Comparison of ENCODE assay signal across 8 cellular contexts in the genomic region with DNA sequence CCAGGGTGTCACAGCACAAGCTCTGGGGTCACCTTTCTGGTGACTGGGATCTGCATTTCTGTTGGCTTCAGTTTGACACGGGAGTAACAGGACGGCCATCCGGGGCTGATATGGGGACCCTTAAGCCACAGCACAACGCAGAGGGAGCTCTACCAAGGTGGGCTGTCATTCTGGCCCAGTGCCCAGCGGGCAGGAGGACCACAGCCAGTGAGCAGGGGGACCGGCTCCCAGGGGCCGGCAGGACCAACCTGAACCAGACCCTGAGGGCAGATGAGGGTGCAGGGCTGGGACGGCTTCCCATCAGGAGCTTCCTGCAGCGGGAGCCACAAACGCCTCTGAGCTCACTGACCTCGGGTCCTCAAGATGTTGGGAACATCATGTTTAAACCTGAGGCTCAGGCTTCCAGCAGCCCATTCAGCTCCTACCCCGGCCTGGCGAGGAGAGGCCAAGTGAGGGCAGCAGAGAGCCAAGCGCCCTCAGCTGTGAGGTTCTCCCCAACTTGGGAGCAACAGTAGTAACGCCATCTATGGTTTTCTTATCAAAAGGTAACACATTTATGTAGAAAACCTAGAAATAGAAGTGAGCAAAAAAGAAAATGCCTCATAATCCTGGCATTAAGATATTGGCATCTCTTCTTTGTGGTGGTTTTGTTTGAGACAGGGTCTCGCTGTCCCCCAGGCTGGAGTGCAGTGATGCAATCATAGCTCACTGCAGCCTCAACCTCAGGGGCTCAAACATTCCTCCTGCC. TPM values are rescaled to one million over a fixed set of nuclear protein-coding genes. Genes with fewer than 3 reads are reported as not detected.
A peak's percentile ranks its signal among the peaks of the same experiment; 100 is the strongest.
DNase-seq lines count a peak whose midpoint lies in the region; ATAC-seq, FAIRE-seq and TF ChIP-seq lines count a peak whose summit lies in the region.

No MANE protein-coding gene starts in this region.

- POLR2A ChIA-PET in Caco-2 (lab: Charles Lee) (no interaction called here), GM12878 (lab: Charles Lee) (interaction anchor here (0.8 to 1.7 kb wide), 5 partner anchors 11 to 40 kb away, joined by 3 to 7 read pairs (median 3); no protein-coding TSS in a partner anchor)

- H3K27me3 ChIP-seq in Caco-2 (replicated peaks; ENCODE audit: control insufficient read depth, insufficient read depth, low read length) = no peaks in the 10 kb centered on the region
- no peaks in the 10 kb centered on the region for H3K27me3 ChIP-seq in GM12878 (replicated peaks in 1 of 2; ENCODE audit: control insufficient read depth in 2 of 2, insufficient read depth in 2 of 2, low read length in 1 of 2)
- peaks cover 0 to 25% (median 7%) of the 10 kb centered on the region in 3 donors for H3K27me3 ChIP-seq in sigmoid colon

- no peaks in the 10 kb centered on the region for H3K79me2 ChIP-seq in GM12878 (ENCODE audit: control insufficient read depth, insufficient read depth, low read length)

- DNase-seq in Caco-2 (peak; percentile 52 to 60), HK-2 (ENCODE audit: unreplicated experiment) (peak; percentile 46), T-helper 17 cell (peak in 1 of 3 donors; percentile 50), GM12878 (ENCODE audit: low read depth, low spot score) (no peak), kidney tubule cell (ENCODE audit: low spot score) (peak; percentile 46), sigmoid colon (no peak)
- DNase-seq in stimulated activated naive CD4-positive, alpha-beta T cell treated with Interleukin-2 at 50 U/mL for 16 hours (lab: John Stamatoyannopoulos, UW) = peak; percentile 34
- no peak for DNase-seq in central memory CD4-positive, alpha-beta T cell

- TF ChIP-seq RAD21 in GM12878 (IDR thresholded peaks at IDR 0.05; ENCODE audit: insufficient read depth, low read depth, low read length) = peak; percentile 77

- no peaks in the 10 kb centered on the region for H3K4me1 ChIP-seq in Caco-2
- no peaks in the 10 kb centered on the region for H3K4me1 ChIP-seq in GM12878 (ENCODE audit: control insufficient read depth, insufficient read depth, low read length)
- H3K4me1 ChIP-seq in sigmoid colon = no peaks in the 10 kb centered on the region

- H3K4me1 Mint-ChIP-seq in Caco-2 (ENCODE audit: low read depth, unreplicated experiment) (no peaks in the 10 kb centered on the region), T-helper 17 cell (peaks cover 3% of the 10 kb centered on the region)

- no peaks in the 10 kb centered on the region for H3K9me3 Mint-ChIP-seq in Caco-2 (ENCODE audit: unreplicated experiment)

- CTCF ChIA-PET in Caco-2 (lab: Charles Lee) = interaction anchor here (1.0 to 2.2 kb wide), 4 partner anchors 11 to 88 kb away, joined by 3 to 11 read pairs (median 4); partner anchors contain the start of gene TMEM201
- CTCF ChIA-PET in GM12878 (lab: Yijun Ruan, JAX) = interaction anchor here (0.6 to 5.3 kb wide), 35 partner anchors 8 to 854 kb away, joined by 3 to 42 read pairs (median 4); partner anchors contain the start of genes LZIC, NMNAT1 and TMEM201

- no peak for TF ChIP-seq EP300 in GM12878 (IDR thresholded peaks at IDR 0.05; ENCODE audit: borderline replicate concordance in 1 of 2, control insufficient read depth in 1 of 2, low read depth in 2 of 2, low read length in 2 of 2)
- TF ChIP-seq EP300 in sigmoid colon (IDR thresholded peaks at IDR 0.05) = no peak

- SMC1A ChIA-PET in GM12878 (lab: Charles Lee; ENCODE audit: uncharacterized antibody, unreplicated experiment) = interaction anchor here (0.8 to 3.7 kb wide), 14 partner anchors 12 to 303 kb away, joined by 3 to 45 read pairs (median 4); no protein-coding TSS in a partner anchor

- no peak overlapping the region for H2AFZ ChIP-seq in GM12878 (ENCODE audit: control insufficient read depth, low read depth, low read length)

- TF ChIP-seq CTCF in Caco-2 (IDR thresholded peaks at IDR 0.05; ENCODE audit: insufficient read depth in 1 of 2, low read depth in 1 of 2, low read length in 1 of 2, severe bottlenecking in 1 of 2, unreplicated experiment in 1 of 2) (peak; percentile 62 to 77), GM12878 (IDR thresholded peaks at IDR 0.05 in 2 of 3, conservative IDR thresholded peaks at IDR 0.05 in 1 of 3; ENCODE audit: control insufficient read depth in 2 of 3, extremely low read depth in 1 of 3, insufficient read depth in 1 of 3, low read depth in 3 of 3, low read length in 3 of 3) (peak; percentile 95 to 96 (median 96)), sigmoid colon (IDR thresholded peaks at IDR 0.05) (peak in 2 of 4 experiments; percentile 38 to 50)

- H4K20me1 ChIP-seq in GM12878 (ENCODE audit: control insufficient read depth, insufficient read depth) = no peaks in the 10 kb centered on the region

- BruUV-seq in Caco-2 (replicated peaks; lab: Mats Ljungman, UMichigan) (no TSS peak), GM12878 (replicated peaks; lab: Mats Ljungman, UMichigan) (no TSS peak)

- H3K9me3 ChIP-seq in Caco-2 (no peaks in the 10 kb centered on the region), T-helper 17 cell (ENCODE audit: control insufficient read depth, low read length, poor library complexity, severe bottlenecking) (no peaks in the 10 kb centered on the region), GM12878 (replicated peaks; ENCODE audit: control insufficient read depth, insufficient read depth, low read length) (no peaks in the 10 kb centered on the region), sigmoid colon (no peaks in the 10 kb centered on the region)

- H3K27ac Mint-ChIP-seq in Caco-2 (ENCODE audit: unreplicated experiment) (no peak overlapping the region), T-helper 17 cell (no peak overlapping the region)

- TF ChIP-seq POLR2A in GM12878 (IDR thresholded peaks at IDR 0.05; ENCODE audit: low read depth, low read length) (no peak), sigmoid colon (IDR thresholded peaks at IDR 0.05) (no peak)

- 46% methylated on average over 16 of the region's 16 CpGs for WGBS in GM12878 (ENCODE audit: insufficient coverage, insufficient replicate concordance, low lambda C conversion rate, missing lambda C conversion rate)
- 49 to 53% methylated on average over 16 of the region's 16 CpGs for WGBS in sigmoid colon, 2 donors

- intact Hi-C loops in Caco-2 (cut with micrococcal nuclease; ENCODE audit: unreplicated experiment) = no loop called here
- intact Hi-C loops in GM12878 (cut with micrococcal nuclease; ENCODE audit: unreplicated experiment) = no loop called here
- intact Hi-C loops in sigmoid colon (cut with DNase I) = no loop called here

- FAIRE-seq in GM12878 (lab: Jason Lieb, UNC) = peak; percentile 80

- H3K4me3 ChIP-seq in Caco-2 (ENCODE audit: low read depth, low read length) (no peak overlapping the region), GM12878 (no peak overlapping the region), sigmoid colon (no peak overlapping the region)

- RAD21 ChIA-PET in GM12878 (lab: Charles Lee; ENCODE audit: unreplicated experiment) = interaction anchor here (0.6 to 5.1 kb wide), 16 partner anchors 13 to 253 kb away, joined by 3 to 51 read pairs (median 4); no protein-coding TSS in a partner anchor

- H3K36me3 ChIP-seq in Caco-2 (ENCODE audit: control insufficient read depth, insufficient read depth, low read length) = no peaks in the 10 kb centered on the region
- H3K36me3 ChIP-seq in GM12878 (ENCODE audit: control insufficient read depth in 2 of 2, insufficient read depth in 2 of 2, low read length in 1 of 2) = peaks cover 0 to 12% of the 10 kb centered on the region in 2 experiments; a peak in 2 of 4 replicates
- H3K36me3 ChIP-seq in sigmoid colon = peaks cover 9 to 34% (median 10%) of the 10 kb centered on the region in 4 donors

- in situ Hi-C loops in GM12878 (cut with MboI) = no loop called here

- no peak overlapping the region for H3K4me3 Mint-ChIP-seq in Caco-2 (ENCODE audit: unreplicated experiment)
- H3K4me3 Mint-ChIP-seq in T-helper 17 cell = no peak overlapping the region

- ATAC-seq in T-helper 17 cell = peak; percentile 89
- peak; percentile 98 for ATAC-seq in GM12878

- H3K27me3 Mint-ChIP-seq in Caco-2 (ENCODE audit: insufficient read depth, unreplicated experiment) = no peaks in the 10 kb centered on the region
- peaks cover 7% of the 10 kb centered on the region for H3K27me3 Mint-ChIP-seq in T-helper 17 cell

- H3K4me2 ChIP-seq in GM12878 (ENCODE audit: control insufficient read depth, insufficient read depth) = no peak overlapping the region

- H3K9ac ChIP-seq in GM12878 (ENCODE audit: control insufficient read depth, insufficient read depth, low read length) = no peak overlapping the region

- no peak overlapping the region for H3K27ac ChIP-seq in GM12878 (ENCODE audit: control insufficient read depth, insufficient read depth)
- no peak overlapping the region for H3K27ac ChIP-seq in sigmoid colon

- H3K36me3 Mint-ChIP-seq in Caco-2 (ENCODE audit: insufficient read depth, unreplicated experiment) = peaks cover 2% of the 10 kb centered on the region
- no peaks in the 10 kb centered on the region for H3K36me3 Mint-ChIP-seq in T-helper 17 cell (ENCODE audit: low read depth)

RNA-seq across cellular contexts. Expression of gene TMEM201, which starts 26.8 kb away (rescaled TPM):
- total RNA-seq in Caco-2 (2022) = 27.2 and 28.2 TPM in 2 replicates
- total RNA-seq in T-helper 17 cell = 10 to 100 TPM; 10.5 to 14.0 TPM
- 28.8 and 32.8 TPM in 2 replicates for total RNA-seq in GM12878 (2013; cell fraction: nucleolus; rRNA removed)
- 6.9 and 8.4 TPM in 2 replicates for total RNA-seq in GM12878 (2014; rRNA removed)
- total RNA-seq in GM12878 (2014; rRNA removed; fragmentation: Illumina TruSeq; extraction: Trizol) = 2.8 and 2.9 TPM in 2 replicates
- 24.5 and 26.6 TPM in 2 replicates for total RNA-seq in GM12878 (2021)
- 3.0 TPM for polyA plus RNA-seq in GM12878 (2011; ENCODE audit: low read depth)
- polyA plus RNA-seq in GM12878 (2011; rRNA removed) = 0.78 and 1.9 TPM in 2 replicates
- 2.9 and 3.3 TPM in 2 replicates for polyA plus RNA-seq in GM12878 (2011; cell fraction: cytosol; rRNA removed)
- 18.5 and 27.8 TPM in 2 replicates for polyA plus RNA-seq in GM12878 (2011; cell fraction: nucleus; rRNA removed)
- 7.9 and 8.5 TPM in 2 replicates for polyA plus RNA-seq in GM12878 (2012)
- polyA plus RNA-seq in GM12878 (2014; fragmentation: Illumina TruSeq; extraction: Trizol) = 1.6 and 3.7 TPM in 2 replicates
- under 1 TPM; 0.13 to 0.33 TPM for polyA plus RNA-seq in GM12878 (2014; fragmentation: Nextera tagmentation; extraction: Ambion mirVana)
- polyA plus RNA-seq in GM12878 (2014; rRNA removed) = 11.3 and 12.5 TPM in 2 replicates
- polyA plus RNA-seq in GM12878 (2016; fragmentation: Nextera tagmentation; extraction: Ambion mirVana) = 10 to 100 TPM; 13.0 to 17.8 TPM
- polyA minus RNA-seq in GM12878 (2011; rRNA and poly(A)+ RNA removed) = 3.7 and 7.5 TPM in 2 replicates
- polyA minus RNA-seq in GM12878 (2011; cell fraction: cytosol; rRNA and poly(A)+ RNA removed) = 6.1 and 8.2 TPM in 2 replicates
- 10.6 and 23.4 TPM in 2 replicates for polyA minus RNA-seq in GM12878 (2011; cell fraction: nucleus; rRNA and poly(A)+ RNA removed)
- total RNA-seq in sigmoid colon = 1 to 10 TPM; 3.5 to 5.8 (median 4.6) TPM
- polyA plus RNA-seq in sigmoid colon = 1 to 10 TPM in 2 of 3 donors, under 1 TPM in 1; 0.23 to 7.4 (median 1.2) TPM

RNA-seq across cellular contexts. Expression of gene PIK3CD, which starts 36.0 kb away (rescaled TPM):
- 0.46 and 0.77 TPM in 2 replicates for total RNA-seq in Caco-2 (2022)
- 100 to 1,000 TPM; 177 to 204 TPM for total RNA-seq in T-helper 17 cell
- 277 and 361 TPM in 2 replicates for total RNA-seq in GM12878 (2013; cell fraction: nucleolus; rRNA removed)
- total RNA-seq in GM12878 (2014; rRNA removed) = 51.6 and 57.4 TPM in 2 replicates
- 24.2 and 25.5 TPM in 2 replicates for total RNA-seq in GM12878 (2014; rRNA removed; fragmentation: Illumina TruSeq; extraction: Trizol)
- 101 and 102 TPM in 2 replicates for total RNA-seq in GM12878 (2021)
- polyA plus RNA-seq in GM12878 (2011; ENCODE audit: low read depth) = 22.2 TPM
- polyA plus RNA-seq in GM12878 (2011; rRNA removed) = 21.4 and 52.8 TPM in 2 replicates
- 67.2 and 70.2 TPM in 2 replicates for polyA plus RNA-seq in GM12878 (2011; cell fraction: cytosol; rRNA removed)
- 243 and 311 TPM in 2 replicates for polyA plus RNA-seq in GM12878 (2011; cell fraction: nucleus; rRNA removed)
- polyA plus RNA-seq in GM12878 (2012) = 43.5 and 56.6 TPM in 2 replicates
- 22.0 and 39.5 TPM in 2 replicates for polyA plus RNA-seq in GM12878 (2014; fragmentation: Illumina TruSeq; extraction: Trizol)
- polyA plus RNA-seq in GM12878 (2014; fragmentation: Nextera tagmentation; extraction: Ambion mirVana) = 10 to 100 TPM in 1 of 2 experiments, 1 to 10 TPM in 1; 7.0 to 12.7 TPM
- 64.2 and 76.9 TPM in 2 replicates for polyA plus RNA-seq in GM12878 (2014; rRNA removed)
- polyA plus RNA-seq in GM12878 (2016; fragmentation: Nextera tagmentation; extraction: Ambion mirVana) = 10 to 100 TPM; 49.4 to 53.4 TPM
- 92.2 and 120 TPM in 2 replicates for polyA minus RNA-seq in GM12878 (2011; rRNA and poly(A)+ RNA removed)
- polyA minus RNA-seq in GM12878 (2011; cell fraction: cytosol; rRNA and poly(A)+ RNA removed) = 38.1 and 38.6 TPM in 2 replicates
- 155 and 175 TPM in 2 replicates for polyA minus RNA-seq in GM12878 (2011; cell fraction: nucleus; rRNA and poly(A)+ RNA removed)
- 10 to 100 TPM in 2 of 4 donors, 1 to 10 TPM in 2; 6.9 to 12.5 (median 10.0) TPM for total RNA-seq in sigmoid colon
- polyA plus RNA-seq in sigmoid colon = 10 to 100 TPM in 1 of 3 donors, 1 to 10 TPM in 2; 1.2 to 23.1 (median 1.2) TPM

Comparison
In these comparisons a context has a peak if more than half of its experiments do, and no peak if none do; other contexts are left out.
1. DNase-seq: peak in Caco-2 (2 of 2), HK-2 (single experiment), kidney tubule cell (single experiment) and stimulated activated naive CD4-positive, alpha-beta T cell treated with Interleukin-2 at 50 U/mL for 16 hours (single experiment); none in GM12878 (single experiment), central memory CD4-positive, alpha-beta T cell (single experiment) and sigmoid colon (single experiment).